In the genomic region with DNA sequence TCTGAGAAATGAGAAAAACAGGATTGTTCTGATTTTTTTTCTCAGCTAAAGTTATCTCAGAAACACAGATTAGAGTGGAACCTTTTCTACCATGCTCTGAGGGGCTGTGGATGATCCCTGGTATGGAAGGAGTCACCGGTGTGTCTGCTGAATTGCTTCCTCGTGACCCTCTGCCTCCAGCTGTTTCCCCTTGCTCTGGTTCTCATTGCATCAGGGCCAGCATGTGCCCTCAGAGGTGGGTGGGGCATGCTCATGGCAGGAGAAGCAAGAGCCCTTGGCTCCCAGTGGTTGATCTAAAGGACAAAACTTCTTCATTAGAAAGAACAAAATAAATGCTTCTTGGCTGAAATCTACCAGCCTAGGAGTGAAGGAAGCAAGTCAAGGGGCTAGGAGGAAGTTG, we compare ENCODE assay signal across 14 cellular contexts.
DNase-seq lines count a peak whose midpoint lies in the region; ATAC-seq and TF ChIP-seq lines count a peak whose summit lies in the region.
"Had no signal": no experiment of that assay in that cellular context is flagged by ENCODE, and none has a peak within 500 bp of the region (broad histone marks: within the 10 kb centered on the region; RNA-seq: fewer than 3 reads in every experiment).

No MANE protein-coding gene starts in this region.

- no peak overlapping the region for H4K5ac ChIP-seq in mesendoderm (ENCODE audit: low read length)

- no peak for TF ChIP-seq POLR2A in adrenal gland (IDR thresholded peaks at IDR 0.05)
- TF ChIP-seq POLR2A in gastrocnemius medialis (IDR thresholded peaks at IDR 0.05) = no peak

- in situ Hi-C loops in gastrocnemius medialis (cut with MboI; ENCODE audit: low sequenced_read_pairs in 4 of 4) = no loop called here

- ATAC-seq in lower lobe of right lung (peak; percentile 53 to 59), gastrocnemius medialis (no peak), left lobe of liver (no peak)

- H3K27ac ChIP-seq in adrenal gland (no peak overlapping the region), lower lobe of right lung (no peak overlapping the region), gastrocnemius medialis (no peak overlapping the region), mesendoderm (ENCODE audit: low read depth, low read length) (no peak overlapping the region)
- H3K27ac ChIP-seq: GM23248 had no signal

- H3K36me3 ChIP-seq in adrenal gland (replicated peaks in 1 of 2) = no peaks in the 10 kb centered on the region
- no peaks in the 10 kb centered on the region for H3K36me3 ChIP-seq in lower lobe of right lung
- H3K36me3 ChIP-seq in gastrocnemius medialis = no peaks in the 10 kb centered on the region
- H3K36me3 ChIP-seq in mesendoderm (ENCODE audit: control insufficient read depth, insufficient read depth, low read length) = no peaks in the 10 kb centered on the region

- peak; percentile 16 for DNase-seq in NAMALWA (ENCODE audit: low spot score)
- DNase-seq in adrenal gland = peak in 6 of 7 donors; percentile 23 to 60 (median 34)
- DNase-seq in lower lobe of right lung = peak; percentile 73
- DNase-seq in gastrocnemius medialis = peak; percentile 26 to 48
- no peak for DNase-seq in RPMI8226
- DNase-seq in mesendoderm = no peak
- DNase-seq in left lobe of liver (ENCODE audit: low spot score) = no peak
- DNase-seq: CD8-positive, alpha-beta memory T cell; DMS79 treated with DMSO at 0.1 percent for 48 hours; GM23248; HCEC 1CT; NCI-H1048; NCI-H146; NCI-H524 had no signal

- H3K18ac ChIP-seq in mesendoderm (ENCODE audit: low read length) = no peak overlapping the region

- H3K4me2 ChIP-seq in mesendoderm (ENCODE audit: low read length) = no peak overlapping the region

- no peak overlapping the region for H3K56ac ChIP-seq in mesendoderm (ENCODE audit: low read length)

- no peaks in the 10 kb centered on the region for H3K27me3 ChIP-seq in adrenal gland
- no peaks in the 10 kb centered on the region for H3K27me3 ChIP-seq in lower lobe of right lung (ENCODE audit: low read depth)
- no peaks in the 10 kb centered on the region for H3K27me3 ChIP-seq in gastrocnemius medialis
- H3K27me3 ChIP-seq in mesendoderm (ENCODE audit: insufficient read depth, low read length, poor library complexity) = no peaks in the 10 kb centered on the region

- H2BK120ac ChIP-seq in mesendoderm (ENCODE audit: low read depth, low read length) = no peak overlapping the region

- no peak overlapping the region for H4K8ac ChIP-seq in mesendoderm (ENCODE audit: low read depth, low read length)

- H3K9ac ChIP-seq in mesendoderm (ENCODE audit: low read length) = no peak overlapping the region
- H3K9ac ChIP-seq: GM23248 had no signal

- H3K4ac ChIP-seq in mesendoderm (ENCODE audit: low read depth, low read length) = no peak overlapping the region

- TF ChIP-seq CTCF in adrenal gland (IDR thresholded peaks at IDR 0.05) (no peak), lower lobe of right lung (IDR thresholded peaks at IDR 0.05) (no peak), gastrocnemius medialis (IDR thresholded peaks at IDR 0.05 in 4 of 5, conservative IDR thresholded peaks at IDR 0.05 in 1 of 5) (no peak)

- 63 to 80% (median 72%) methylated on average over 2 of the region's 2 CpGs for WGBS in adrenal gland, 4 donors
- no CpG with 5 or more reads among the region's 2 CpGs for WGBS in mesendoderm (ENCODE audit: extremely low coverage, insufficient coverage, low lambda C conversion rate)

- H2BK5ac ChIP-seq in mesendoderm (ENCODE audit: low read length) = no peak overlapping the region

- no peak overlapping the region for H3K23ac ChIP-seq in mesendoderm (ENCODE audit: low read length)

- H2AK5ac ChIP-seq in mesendoderm (ENCODE audit: low read length) = no peak overlapping the region

- H3K79me2 ChIP-seq in mesendoderm (ENCODE audit: control insufficient read depth, insufficient read depth, low read length) = no peaks in the 10 kb centered on the region

- no peak overlapping the region for H3K4me3 ChIP-seq in adrenal gland
- no peak overlapping the region for H3K4me3 ChIP-seq in lower lobe of right lung
- H3K4me3 ChIP-seq in gastrocnemius medialis = no peak overlapping the region
- H3K4me3 ChIP-seq in mesendoderm (ENCODE audit: low read length) = no peak overlapping the region
- H3K4me3 ChIP-seq: GM23248 had no signal

- H2BK15ac ChIP-seq in mesendoderm (replicated peaks; ENCODE audit: low read depth) = no peak overlapping the region

- intact Hi-C loops in adrenal gland (cut with DNase I) (no loop called here), lower lobe of right lung (cut with DNase I) (no loop called here), gastrocnemius medialis (cut with DNase I; ENCODE audit: low total_unique reads) (no loop called here)

- H3K9me3 ChIP-seq in adrenal gland (replicated peaks in 1 of 3) (no peaks in the 10 kb centered on the region), lower lobe of right lung (no peaks in the 10 kb centered on the region), gastrocnemius medialis (no peaks in the 10 kb centered on the region)

- no peaks in the 10 kb centered on the region for H3K4me1 ChIP-seq in adrenal gland (replicated peaks in 1 of 2)
- H3K4me1 ChIP-seq in lower lobe of right lung = no peaks in the 10 kb centered on the region
- H3K4me1 ChIP-seq in gastrocnemius medialis = no peaks in the 10 kb centered on the region
- no peaks in the 10 kb centered on the region for H3K4me1 ChIP-seq in mesendoderm (ENCODE audit: control insufficient read depth, low read depth, low read length)

- H3K79me1 ChIP-seq in mesendoderm (ENCODE audit: low read length) = no peaks in the 10 kb centered on the region

Comparison
In these comparisons a context has a peak if more than half of its experiments do, and no peak if none do; other contexts are left out.
1. DNase-seq: peak in NAMALWA (single experiment), adrenal gland (6 of 7), lower lobe of right lung (single experiment) and gastrocnemius medialis (2 of 2); none in RPMI8226 (single experiment), mesendoderm (single experiment) and left lobe of liver (single experiment).
2. ATAC-seq: peak in lower lobe of right lung (2 of 2); none in gastrocnemius medialis (0 of 2) and left lobe of liver (single experiment).